10 cellular contexts compared by ENCODE assay signal in the genomic region with DNA sequence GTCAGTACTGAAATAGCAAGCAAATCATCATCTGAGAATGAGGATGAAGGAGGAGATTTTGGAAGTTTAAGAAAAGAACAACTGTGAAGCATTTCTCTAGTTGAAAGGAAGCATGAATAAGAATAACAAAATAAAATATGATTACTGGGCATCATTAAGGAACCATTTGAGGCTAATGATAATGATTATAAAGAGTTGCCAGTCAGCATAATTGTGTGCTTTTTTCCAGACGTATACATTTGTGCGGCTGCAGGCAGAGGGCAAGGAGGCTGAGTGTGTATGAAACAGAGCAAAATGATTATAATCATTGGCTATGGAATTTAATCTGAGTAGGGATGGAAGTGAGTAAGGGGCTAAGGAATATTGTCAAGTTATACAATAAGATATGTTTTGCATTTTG.
"Had no signal": no experiment of that assay in that cellular context is flagged by ENCODE, and none has a peak within 500 bp of the region (broad histone marks: within the 10 kb centered on the region; RNA-seq: fewer than 3 reads in every experiment).

No MANE protein-coding gene starts in this region.

- H3K4me2 ChIP-seq: GM23338 had no signal

- H2AFZ ChIP-seq: GM23248, GM23338 had no signal

- H3K9me3 ChIP-seq: HAP-1 had no signal

- FAIRE-seq: H1, H54 had no signal

- H3K4me3 ChIP-seq: GM23248, GM23338, HAP-1 had no signal

- H3K4me1 ChIP-seq: HAP-1 had no signal

- H3K27ac ChIP-seq: GM23248 had no signal

- H3K36me3 ChIP-seq: HAP-1 had no signal

- DNase-seq: GM23248, GOT3, H9, HCEC 1CT, HFFc6 had no signal

- ATAC-seq: GM23338, HCT116 had no signal

- H3K9ac ChIP-seq: GM23248 had no signal
